ENCODE assay signal across 8 cellular contexts in the genomic region with DNA sequence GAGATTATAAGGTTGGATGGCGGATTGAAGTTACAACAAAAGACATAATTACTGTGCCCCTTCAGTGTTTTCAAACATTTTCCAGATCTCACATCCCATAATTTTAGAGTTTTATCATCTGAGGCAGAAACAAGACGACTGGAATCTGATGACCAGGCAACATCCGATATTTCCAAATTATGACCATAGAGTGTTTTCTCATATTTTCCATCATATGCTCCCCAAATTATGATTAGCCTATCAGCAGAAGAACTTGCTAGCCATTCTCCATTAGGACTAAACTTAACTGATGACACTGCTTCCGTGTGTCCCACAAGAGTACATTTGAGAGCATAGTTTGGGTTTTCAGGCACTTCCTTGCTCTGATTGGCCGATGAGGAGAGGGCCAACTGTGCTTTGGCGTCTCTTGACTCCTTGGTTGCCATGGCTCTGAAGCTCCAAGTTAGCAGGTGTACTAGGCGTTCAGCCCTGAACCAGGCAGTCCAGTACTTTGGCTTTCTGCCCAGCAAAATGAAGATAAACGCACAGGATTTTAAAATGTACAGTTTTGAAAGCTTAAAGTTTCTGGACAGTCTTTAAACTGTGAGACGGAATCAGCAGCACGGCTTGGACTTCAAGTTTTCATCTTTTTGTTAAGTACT. TPM values are rescaled to one million over a fixed set of nuclear protein-coding genes. Genes with fewer than 3 reads are reported as not detected.
A peak's percentile ranks its signal among the peaks of the same experiment; 100 is the strongest.
DNase-seq lines count a peak whose midpoint lies in the region; ATAC-seq and TF ChIP-seq lines count a peak whose summit lies in the region.

No MANE protein-coding gene starts in this region.

- H3K36me3 ChIP-seq in effector memory CD4-positive, alpha-beta T cell (ENCODE audit: control insufficient read depth, insufficient read depth, low read length): no peaks in the 10 kb centered on the region
- H3K36me3 ChIP-seq in mucosa of descending colon (ENCODE audit: low read depth): no peaks in the 10 kb centered on the region
- no peaks in the 10 kb centered on the region for H3K36me3 ChIP-seq in thoracic aorta

- H3K27ac ChIP-seq in 22Rv1: peak overlapping the region; percentile 90
- H3K27ac ChIP-seq in VCaP: peak overlapping the region; percentile 96
- H3K27ac ChIP-seq in effector memory CD4-positive, alpha-beta T cell (ENCODE audit: insufficient read depth, low read length, poor library complexity, severe bottlenecking): peak overlapping the region; percentile 87
- peak overlapping the region; percentile 86 to 91 for H3K27ac ChIP-seq in thoracic aorta

- DNase-seq in effector memory CD4-positive, alpha-beta T cell: peak in 2 of 3 donors; percentile 24 to 39
- DNase-seq in mucosa of descending colon (peak in 2 of 3 donors; percentile 49 to 50), thoracic aorta (ENCODE audit: low spot score) (no peak), retina (no peak)

- TF ChIP-seq CTCF in 22Rv1 (IDR thresholded peaks at IDR 0.05) (no peak), VCaP (conservative IDR thresholded peaks at IDR 0.05) (no peak), mucosa of descending colon (IDR thresholded peaks at IDR 0.05) (no peak), thoracic aorta (IDR thresholded peaks at IDR 0.05) (no peak)

- H3K9me3 ChIP-seq in effector memory CD4-positive, alpha-beta T cell (ENCODE audit: control insufficient read depth, low read length): no peaks in the 10 kb centered on the region
- H3K9me3 ChIP-seq in mucosa of descending colon (no peaks in the 10 kb centered on the region), thoracic aorta (no peaks in the 10 kb centered on the region)

- peak; percentile 52 for ATAC-seq in GM19023 (IDR thresholded peaks at IDR 0.05; ENCODE audit: unreplicated experiment)
- peak; percentile 41 for ATAC-seq in HG03196 (IDR thresholded peaks at IDR 0.05; ENCODE audit: unreplicated experiment)
- ATAC-seq in mucosa of descending colon: peak; percentile 63
- no peak for ATAC-seq in thoracic aorta (ENCODE audit: insufficient number of reproducible peaks, low FRiP score, low read depth)

- no peaks in the 10 kb centered on the region for H3K27me3 ChIP-seq in effector memory CD4-positive, alpha-beta T cell (replicated peaks; ENCODE audit: control insufficient read depth, insufficient read depth, low read length, poor library complexity, severe bottlenecking)
- H3K27me3 ChIP-seq in thoracic aorta (replicated peaks; ENCODE audit: insufficient read depth): no peaks in the 10 kb centered on the region

- peak overlapping the region; percentile 57 for H3K4me3 ChIP-seq in effector memory CD4-positive, alpha-beta T cell (ENCODE audit: insufficient read depth, low read depth, low read length, poor library complexity, severe bottlenecking)
- H3K4me3 ChIP-seq in mucosa of descending colon (peak overlapping the region; percentile 28), thoracic aorta (peak overlapping the region; percentile 87)

- H3K4me1 ChIP-seq in effector memory CD4-positive, alpha-beta T cell (ENCODE audit: control insufficient read depth, insufficient read depth, low read length, poor library complexity, severe bottlenecking): peaks cover 13% of the 10 kb centered on the region
- H3K4me1 ChIP-seq in mucosa of descending colon (ENCODE audit: low read depth): peaks cover 19% of the 10 kb centered on the region
- peaks cover 14 to 23% of the 10 kb centered on the region in 2 donors for H3K4me1 ChIP-seq in thoracic aorta (ENCODE audit: control insufficient read depth in 1 of 2, low read depth in 2 of 2)

- intact Hi-C loops in mucosa of descending colon (cut with DNase I, micrococcal nuclease): no loop called here

RNA-seq across cellular contexts. Expression of a gene that starts 0.6 kb away (rescaled TPM):
- total RNA-seq in mucosa of descending colon (1 to 10 TPM; 2.3 to 3.4 (median 3.2) TPM), thoracic aorta (1 to 10 TPM; 3.8 to 6.2 TPM)

RNA-seq across cellular contexts. Expression of a gene that starts 31.2 kb away (rescaled TPM):
- total RNA-seq in mucosa of descending colon (100 to 1,000 TPM; 111 to 206 (median 152) TPM), thoracic aorta (1 to 10 TPM; 7.1 to 8.0 TPM)

RNA-seq across cellular contexts. Expression of a gene that starts 32.2 kb away (rescaled TPM):
- total RNA-seq in mucosa of descending colon (10 to 100 TPM; 27.5 to 37.7 (median 33.2) TPM), thoracic aorta (10 to 100 TPM; 10.7 to 13.4 TPM)

Comparison
In these comparisons a context has a peak if more than half of its experiments do, and no peak if none do; other contexts are left out.
1. DNase-seq: peak in effector memory CD4-positive, alpha-beta T cell (2 of 3) and mucosa of descending colon (2 of 3); none in thoracic aorta (single experiment) and retina (single experiment).
2. H3K4me3 ChIP-seq: peak in every context shown above with its lines; median percentile 87 in thoracic aorta; 57 in effector memory CD4-positive, alpha-beta T cell; 28 in mucosa of descending colon.
3. RNA of a gene that starts 31.2 kb away (total RNA-seq): 111 to 206 TPM in mucosa of descending colon; 7.1 to 8.0 TPM in thoracic aorta; every median in the first group is over 10 times any median in the second.
4. Peak in every context shown above with its lines, with median percentiles within 50 percentile points of each other: H3K27ac ChIP-seq.